Comparison of ENCODE assay signal across 1 cellular context in genomic region chr18:11908182-11909080, GRCh38.
TF ChIP-seq lines count a peak whose summit lies in the region.

MPPE1 (minus strand) TSS chr18:11908317; CDS start chr18:11897264, 11,053 bp downstream.

TF ChIP-seq in K562, 482 proteins besides CTCF, POLR2A, EP300 and RAD21 (continued from another document and continues in another):
- TF ChIP-seq ZNF512 (tag; IDR thresholded peaks at IDR 0.05) = no peak
- peak; percentile 82 for TF ChIP-seq POLR2AphosphoS5 (IDR thresholded peaks at IDR 0.05; ENCODE audit: control insufficient read depth, insufficient read depth, low read depth, low read length)
- TF ChIP-seq KHSRP (IDR thresholded peaks at IDR 0.05) = no peak
- no peak for TF ChIP-seq ATF1 (CRISPR knock-in tag; IDR thresholded peaks at IDR 0.05)
- peak; percentile 68 for TF ChIP-seq ATF1 (tag; IDR thresholded peaks at IDR 0.05)
- no peak for TF ChIP-seq GMEB1 (CRISPR knock-in tag; IDR thresholded peaks at IDR 0.05)
- no peak for TF ChIP-seq ZFP36 (IDR thresholded peaks at IDR 0.05; ENCODE audit: low read depth, low read length, partially characterized antibody)
- TF ChIP-seq HMGXB4 (CRISPR knock-in tag; IDR thresholded peaks at IDR 0.05) = no peak
- TF ChIP-seq ZBTB11 (CRISPR knock-in tag; IDR thresholded peaks at IDR 0.05) = peak; percentile 46 to 91 (median 72); a peak in 5 of 6 replicates
- TF ChIP-seq HOMEZ (CRISPR knock-in tag; IDR thresholded peaks at IDR 0.05) = no peak
- TF ChIP-seq ELF4 (CRISPR knock-in tag; IDR thresholded peaks at IDR 0.05) = no peak; the same call in 1 of the 2 replicates
- TF ChIP-seq NFXL1 (CRISPR knock-in tag; IDR thresholded peaks at IDR 0.05) = no peak
- TF ChIP-seq PTTG1 (tag; IDR thresholded peaks at IDR 0.05; ENCODE audit: low read depth) = no peak
- TF ChIP-seq SETDB1 (IDR thresholded peaks at IDR 0.05; ENCODE audit: low read length) = no peak
- TF ChIP-seq ZNF408 (CRISPR knock-in tag; IDR thresholded peaks at IDR 0.05; ENCODE audit: low read depth) = no peak
- no peak for TF ChIP-seq ZSCAN29 (IDR thresholded peaks at IDR 0.05)
- peak; percentile 94 for TF ChIP-seq ELF1 (tag; IDR thresholded peaks at IDR 0.05)
- peak; percentile 40 for TF ChIP-seq CHD1 (IDR thresholded peaks at IDR 0.05; ENCODE audit: low read length)
- TF ChIP-seq ZNF445 (CRISPR knock-in tag; IDR thresholded peaks at IDR 0.05; ENCODE audit: low read depth) = no peak
- peak; percentile 80; the same call in 1 of the 2 replicates for TF ChIP-seq SMAD4 (CRISPR knock-in tag; conservative IDR thresholded peaks at IDR 0.05)
- no peak for TF ChIP-seq ZNF551 (CRISPR knock-in tag; IDR thresholded peaks at IDR 0.05)
- TF ChIP-seq THAP12 (CRISPR knock-in tag; IDR thresholded peaks at IDR 0.05) = 0 out of 2 replicates have a peak, but pooled peaks have one; percentile 24
- TF ChIP-seq PHB2 (IDR thresholded peaks at IDR 0.05; ENCODE audit: low read depth) = no peak
- TF ChIP-seq RREB1 (CRISPR knock-in tag; IDR thresholded peaks at IDR 0.05) = no peak
- no peak for TF ChIP-seq TRIM25 (IDR thresholded peaks at IDR 0.05; ENCODE audit: borderline replicate concordance)
- TF ChIP-seq DLX4 (CRISPR knock-in tag; IDR thresholded peaks at IDR 0.05) = no peak
- TF ChIP-seq CSDE1 (IDR thresholded peaks at IDR 0.05) = no peak
- no peak for TF ChIP-seq EGR1 (conservative IDR thresholded peaks at IDR 0.05)
- peak in 1 of 2 experiments; percentile 33; a peak in 1 of 4 replicates for TF ChIP-seq SRF (CRISPR knock-in tag; IDR thresholded peaks at IDR 0.05)
- TF ChIP-seq C11orf30 (IDR thresholded peaks at IDR 0.05; ENCODE audit: low read depth) = no peak
- TF ChIP-seq JUN (IDR thresholded peaks at IDR 0.05; ENCODE audit: borderline replicate concordance, low read depth, low read length) = no peak
- TF ChIP-seq JUN (CRISPR knock-in tag; IDR thresholded peaks at IDR 0.05; ENCODE audit: borderline replicate concordance) = no peak
- TF ChIP-seq ZSCAN32 (CRISPR knock-in tag; IDR thresholded peaks at IDR 0.05) = no peak
- no peak for TF ChIP-seq TAF15 (IDR thresholded peaks at IDR 0.05; ENCODE audit: low read depth, low read length)
- TF ChIP-seq ZNF780A (CRISPR knock-in tag; IDR thresholded peaks at IDR 0.05) = no peak
- TF ChIP-seq SREBF2 (CRISPR knock-in tag; IDR thresholded peaks at IDR 0.05) = no peak
- TF ChIP-seq NR2C2 (CRISPR knock-in tag; IDR thresholded peaks at IDR 0.05) = peak; percentile 29; the same call in 1 of the 2 replicates
- peak; percentile 89 for TF ChIP-seq NR2C2 (tag; IDR thresholded peaks at IDR 0.05)
- TF ChIP-seq ZBTB12 (CRISPR knock-in tag; IDR thresholded peaks at IDR 0.05) = no peak
- TF ChIP-seq KDM2B (CRISPR knock-in tag; IDR thresholded peaks at IDR 0.05) = peak; percentile 50; the same call in 1 of the 2 replicates
